ENCODE assay signal across 22 cellular contexts in genomic region chrX:111372065-111372464, GRCh38. TPM values are rescaled to one million over a fixed set of nuclear protein-coding genes. Genes with fewer than 3 reads are reported as not detected.
"Had no signal": no experiment of that assay in that cellular context is flagged by ENCODE, and none has a peak within 500 bp of the region (broad histone marks: within the 10 kb centered on the region; RNA-seq: fewer than 3 reads in every experiment).

No MANE protein-coding gene starts in this region.

- H3K27ac Mint-ChIP-seq: activated CD4-positive, alpha-beta memory T cell treated with anti-CD3 and anti-CD28 coated beads for 36 hours; activated CD4-positive, alpha-beta T cell treated with anti-CD3 and anti-CD28 coated beads for 36 hours; activated CD8-positive, alpha-beta memory T cell treated with anti-CD3 and anti-CD28 coated beads, Interleukin-2, amount 10 ng/mL, durations not matched to agents 7 days and 5 days; activated naive CD4-positive, alpha-beta T cell treated with anti-CD3 and anti-CD28 coated beads for 36 hours; activated T-helper 2 cell treated with anti-CD3 and anti-CD28 coated beads, Interferon-gamma antibody, Interleukin-2, Interleukin-4, amounts not matched to agents 10 μg/mL and 5 μg/mL and 100 μg/mL, durations not matched to agents 14 hours and 24 hours and 36 hours; effector memory CD8-positive, alpha-beta T cell; nephron had no signal

- H3K9me3 Mint-ChIP-seq: activated CD4-positive, alpha-beta memory T cell treated with anti-CD3 and anti-CD28 coated beads for 36 hours; activated naive CD4-positive, alpha-beta T cell treated with anti-CD3 and anti-CD28 coated beads for 36 hours; activated T-helper 2 cell treated with anti-CD3 and anti-CD28 coated beads, Interferon-gamma antibody, Interleukin-2, Interleukin-4, amounts not matched to agents 10 μg/mL and 5 μg/mL and 100 μg/mL, durations not matched to agents 14 hours and 24 hours and 36 hours; effector memory CD8-positive, alpha-beta T cell; nephron had no signal

- H3K36me3 Mint-ChIP-seq: activated CD4-positive, alpha-beta memory T cell treated with anti-CD3 and anti-CD28 coated beads for 36 hours; activated CD8-positive, alpha-beta memory T cell treated with anti-CD3 and anti-CD28 coated beads, Interleukin-2, amount 10 ng/mL, durations not matched to agents 7 days and 5 days had no signal

- H3K4me1 Mint-ChIP-seq: activated CD4-positive, alpha-beta T cell treated with anti-CD3 and anti-CD28 coated beads for 36 hours; activated CD8-positive, alpha-beta memory T cell treated with anti-CD3 and anti-CD28 coated beads, Interleukin-2, amount 10 ng/mL, durations not matched to agents 7 days and 5 days had no signal

- H3K27me3 Mint-ChIP-seq: activated CD4-positive, alpha-beta memory T cell treated with anti-CD3 and anti-CD28 coated beads for 36 hours; activated CD4-positive, alpha-beta T cell treated with anti-CD3 and anti-CD28 coated beads for 36 hours; activated CD8-positive, alpha-beta memory T cell treated with anti-CD3 and anti-CD28 coated beads, Interleukin-2, amount 10 ng/mL, durations not matched to agents 7 days and 5 days; effector memory CD8-positive, alpha-beta T cell had no signal

- H3K9me3 ChIP-seq: heart left ventricle, lower lobe of right lung, stomach, testis, upper lobe of right lung had no signal

- ATAC-seq: activated CD4-positive, alpha-beta T cell treated with anti-CD3 and anti-CD28 coated beads for 36 hours; activated CD8-positive, alpha-beta memory T cell treated with anti-CD3 and anti-CD28 coated beads, Interleukin-2, amount 10 ng/mL, durations not matched to agents 7 days and 5 days; effector memory CD8-positive, alpha-beta T cell; heart left ventricle; left colon; lower lobe of right lung; upper lobe of right lung had no signal

- H3K36me3 ChIP-seq: heart left ventricle, lower lobe of right lung, stomach, upper lobe of right lung, WERI-Rb-1 had no signal

- H3K4me3 Mint-ChIP-seq: activated CD4-positive, alpha-beta memory T cell treated with anti-CD3 and anti-CD28 coated beads for 36 hours; activated CD4-positive, alpha-beta T cell treated with anti-CD3 and anti-CD28 coated beads for 36 hours; activated CD8-positive, alpha-beta memory T cell treated with anti-CD3 and anti-CD28 coated beads, Interleukin-2, amount 10 ng/mL, durations not matched to agents 7 days and 5 days; activated naive CD4-positive, alpha-beta T cell treated with anti-CD3 and anti-CD28 coated beads for 36 hours; effector memory CD8-positive, alpha-beta T cell; nephron had no signal

- H3K27me3 ChIP-seq: testis, upper lobe of right lung had no signal

- H3K27ac ChIP-seq: epithelial cell of prostate, heart left ventricle, lower lobe of right lung, stomach, testis, upper lobe of right lung, WERI-Rb-1 had no signal

- DNase-seq: activated CD4-positive, alpha-beta memory T cell treated with anti-CD3 and anti-CD28 coated beads for 36 hours; activated CD4-positive, alpha-beta T cell treated with anti-CD3 and anti-CD28 coated beads for 36 hours; activated CD8-positive, alpha-beta memory T cell treated with anti-CD3 and anti-CD28 coated beads, Interleukin-2, amount 10 ng/mL, durations not matched to agents 7 days and 5 days; activated naive CD4-positive, alpha-beta T cell treated with anti-CD3 and anti-CD28 coated beads for 36 hours; activated T-cell treated with anti-CD3 and anti-CD28 coated beads, Interleukin-2, amount 50 U/mL, for 1 hour; dermis blood vessel endothelial cell; effector memory CD8-positive, alpha-beta T cell; heart left ventricle; left colon; lower lobe of right lung; stimulated activated CD4-positive, alpha-beta T cell treated with anti-CD3 and anti-CD28 coated beads, Interleukin-12 subunit alpha, Interleukin-12 subunit beta, amount 100 ng/mL, for 4 hours; stimulated activated CD4-positive, alpha-beta T cell treated with anti-CD3 and anti-CD28 coated beads, Interleukin-2, amount 100 ng/mL, for 24 hours; stomach; testis; upper lobe of right lung; WERI-Rb-1 had no signal

- H3K4me1 ChIP-seq: heart left ventricle, lower lobe of right lung, stomach, testis, upper lobe of right lung had no signal

- H3K4me3 ChIP-seq: heart left ventricle, lower lobe of right lung, stomach, testis, upper lobe of right lung had no signal

RNA-seq across cellular contexts. Expression of gene DCX, which starts 39.9 kb away (rescaled TPM):
- total RNA-seq: activated CD4-positive, alpha-beta memory T cell treated with anti-CD3 and anti-CD28 coated beads for 36 hours; activated CD4-positive, alpha-beta T cell treated with anti-CD3 and anti-CD28 coated beads for 36 hours; activated CD8-positive, alpha-beta memory T cell treated with anti-CD3 and anti-CD28 coated beads, Interleukin-2, amount 10 ng/mL, durations not matched to agents 7 days and 5 days; activated naive CD4-positive, alpha-beta T cell treated with anti-CD3 and anti-CD28 coated beads for 36 hours; activated T-helper 2 cell treated with anti-CD3 and anti-CD28 coated beads, Interferon-gamma antibody, Interleukin-2, Interleukin-4, amounts not matched to agents 10 μg/mL and 5 μg/mL and 100 μg/mL, durations not matched to agents 14 hours and 24 hours and 36 hours; chondrocyte; dermis blood vessel endothelial cell; fibroblast of lung; lower lobe of right lung; osteoblast; upper lobe of right lung had no signal
- polyA plus RNA-seq: fibroblast of lung, heart left ventricle had no signal
